26 cellular contexts compared by ENCODE assay signal in the genomic region with DNA sequence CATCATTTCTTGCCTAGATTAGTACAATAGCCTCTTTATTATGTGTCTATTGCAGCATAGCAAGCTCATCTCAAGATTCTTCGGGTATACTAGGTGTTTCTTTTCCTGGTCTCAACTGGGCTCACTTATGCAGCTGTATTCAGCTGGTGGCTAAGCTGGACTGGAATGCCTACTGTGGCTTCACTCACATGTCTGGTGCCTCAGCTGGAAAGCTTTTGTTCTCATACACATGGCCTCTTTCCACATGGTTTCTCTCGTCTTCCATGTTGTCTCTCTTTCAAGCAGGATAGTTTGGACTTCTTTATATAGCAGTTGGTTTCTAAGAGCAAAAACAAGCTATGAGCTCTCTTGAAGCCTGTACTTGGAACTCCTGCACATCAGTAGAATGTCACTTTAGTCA.
"Had no signal": no experiment of that assay in that cellular context is flagged by ENCODE, and none has a peak within 500 bp of the region (broad histone marks: within the 10 kb centered on the region; RNA-seq: fewer than 3 reads in every experiment).

No MANE protein-coding gene starts in this region.

- H3K9me3 Mint-ChIP-seq: T-helper 1 cell treated with Interleukin-12 subunit alpha and Interleukin-12 subunit beta and Interleukin-4 antibody, amounts not matched to agents 30 μg/mL and 1 μg/mL, for 36 hours had no signal

- H3K9me3 ChIP-seq: Peyer's patch, SJSA1 had no signal

- H3K4me3 Mint-ChIP-seq: activated CD4-positive, alpha-beta T cell treated with anti-CD3 and anti-CD28 coated beads, Interleukin-2, amount 10 ng/mL, durations not matched to agents 24 days and 14 days; activated naive CD4-positive, alpha-beta T cell treated with anti-CD3 and anti-CD28 coated beads for 36 hours; activated naive CD8-positive, alpha-beta T cell; activated T-cell treated with anti-CD3 and anti-CD28 coated beads, Interleukin-2, amount 50 U/mL, for 4 hours; activated T-helper 17 cell treated with anti-CD3 and anti-CD28 coated beads, Interleukin-2, amount 50 U/mL, for 72 hours; brain; T-helper 1 cell treated with Interleukin-12 subunit alpha and Interleukin-12 subunit beta and Interleukin-4 antibody, amounts not matched to agents 30 μg/mL and 1 μg/mL, for 36 hours had no signal

- H3K27ac Mint-ChIP-seq: activated CD4-positive, alpha-beta T cell treated with anti-CD3 and anti-CD28 coated beads, Interleukin-2, amount 10 ng/mL, durations not matched to agents 24 days and 14 days; activated naive CD4-positive, alpha-beta T cell treated with anti-CD3 and anti-CD28 coated beads for 36 hours; activated naive CD8-positive, alpha-beta T cell; activated T-helper 17 cell treated with anti-CD3 and anti-CD28 coated beads, Interleukin-2, amount 50 U/mL, for 72 hours; T-helper 1 cell treated with Interleukin-12 subunit alpha and Interleukin-12 subunit beta and Interleukin-4 antibody, amounts not matched to agents 30 μg/mL and 1 μg/mL, for 36 hours had no signal

- DNase-seq: activated CD4-positive, alpha-beta T cell treated with anti-CD3 and anti-CD28 coated beads, Interleukin-2, amount 10 ng/mL, durations not matched to agents 24 days and 14 days; activated CD4-positive, alpha-beta T cell treated with anti-CD3 and anti-CD28 coated beads, Interleukin-2, amount 50 U/mL, for 48 hours; activated CD4-positive, CD25-positive, alpha-beta regulatory T cell treated with anti-CD3 and anti-CD28 coated beads, Interleukin-2, amount 50 U/mL, for 72 hours; activated CD8-positive, alpha-beta memory T cell treated with anti-CD3 and anti-CD28 coated beads for 24 hours; activated gamma-delta T cell; activated naive CD4-positive, alpha-beta T cell treated with anti-CD3 and anti-CD28 coated beads for 36 hours; activated T-cell treated with anti-CD3 and anti-CD28 coated beads, Interleukin-2, amount 50 U/mL, for 4 hours; amygdala; MV-4-11; NCI-H1105; NCI-H1436; NCI-H1694 treated with DMSO at 0.1 percent for 48 hours; NCI-H2029 treated with DMSO at 0.1 percent for 48 hours; NCI-H510A treated with DMSO at 0.1 percent for 48 hours; NCI-H69; NK-92 treated with Interleukin-12 subunit alpha and Interleukin-12 subunit beta, amount 100 ng/mL, for 24 hours; OCI-M1; Peyer's patch; Right ventricle myocardium superior had no signal

- H3K4me2 ChIP-seq: KMS-11 had no signal

- H3K4me3 ChIP-seq: Peyer's patch, SJSA1 had no signal

- H3K27me3 ChIP-seq: Peyer's patch, SJSA1 had no signal

- H3K27ac ChIP-seq: KMS-11, Peyer's patch, RWPE1, SJSA1 had no signal

- H3K27me3 Mint-ChIP-seq: activated CD4-positive, alpha-beta T cell treated with anti-CD3 and anti-CD28 coated beads, Interleukin-2, amount 10 ng/mL, durations not matched to agents 24 days and 14 days; activated naive CD8-positive, alpha-beta T cell; activated T-helper 17 cell treated with anti-CD3 and anti-CD28 coated beads, Interleukin-2, amount 50 U/mL, for 72 hours; brain had no signal

- H3K9ac ChIP-seq: KMS-11 had no signal

- ATAC-seq: activated T-cell treated with anti-CD3 and anti-CD28 coated beads, Interleukin-2, amount 50 U/mL, for 4 hours; activated T-helper 17 cell treated with anti-CD3 and anti-CD28 coated beads, Interleukin-2, amount 50 U/mL, for 72 hours had no signal
